In genomic region chr16:88901718-88902337, GRCh38 we compare ENCODE assay signal across 1 cellular context.
A peak's percentile ranks its signal among the peaks of the same experiment; 100 is the strongest.
TF ChIP-seq lines count a peak whose summit lies in the region.

No MANE protein-coding gene starts in this region.

TF ChIP-seq in HepG2, 621 proteins besides CTCF, POLR2A, EP300 and RAD21 (continued from another document and continues in another):
- no peak for TF ChIP-seq ZNF646 (CRISPR knock-in tag; IDR thresholded peaks at IDR 0.05)
- TF ChIP-seq ZBTB39 (CRISPR knock-in tag; IDR thresholded peaks at IDR 0.05): no peak
- TF ChIP-seq GRHL1 (CRISPR knock-in tag; conservative IDR thresholded peaks at IDR 0.05): no peak
- TF ChIP-seq ZNF205 (CRISPR knock-in tag; IDR thresholded peaks at IDR 0.05): no peak
- TF ChIP-seq ZNF292 (CRISPR knock-in tag; IDR thresholded peaks at IDR 0.05; ENCODE audit: borderline replicate concordance, low read depth): no peak
- peak; percentile 29 for TF ChIP-seq HNRNPLL (IDR thresholded peaks at IDR 0.05; ENCODE audit: low read depth, low read length, poor library complexity, severe bottlenecking)
- no peak for TF ChIP-seq ZHX2 (IDR thresholded peaks at IDR 0.05; ENCODE audit: low read depth)
- TF ChIP-seq ZHX2 (CRISPR knock-in tag; IDR thresholded peaks at IDR 0.05; ENCODE audit: borderline replicate concordance): no peak
- no peak for TF ChIP-seq ZNF879 (CRISPR knock-in tag; IDR thresholded peaks at IDR 0.05)
- TF ChIP-seq ZNF558 (CRISPR knock-in tag; IDR thresholded peaks at IDR 0.05; ENCODE audit: borderline replicate concordance): no peak
- peak; percentile 82; the same call in 1 of the 2 replicates for TF ChIP-seq ZSCAN12 (CRISPR knock-in tag; IDR thresholded peaks at IDR 0.05)
- TF ChIP-seq ELF1 (CRISPR knock-in tag; IDR thresholded peaks at IDR 0.05): peak; percentile 68
- TF ChIP-seq WIZ (CRISPR knock-in tag; IDR thresholded peaks at IDR 0.05): no peak
- TF ChIP-seq ZSCAN30 (CRISPR knock-in tag; IDR thresholded peaks at IDR 0.05): no peak
- peak; percentile 34; the same call in 1 of the 2 replicates for TF ChIP-seq ZNF143 (CRISPR knock-in tag; IDR thresholded peaks at IDR 0.05)
- TF ChIP-seq MAFF (IDR thresholded peaks at IDR 0.05; ENCODE audit: low read depth, low read length): peak; percentile 27; the same call in 1 of the 2 replicates
- no peak for TF ChIP-seq BCLAF1 (IDR thresholded peaks at IDR 0.05)
- TF ChIP-seq ZNF256 (CRISPR knock-in tag; conservative IDR thresholded peaks at IDR 0.05): no peak
- no peak for TF ChIP-seq BRF2 (CRISPR knock-in tag; IDR thresholded peaks at IDR 0.05)
- TF ChIP-seq UBTF (CRISPR knock-in tag; IDR thresholded peaks at IDR 0.05): no peak
- TF ChIP-seq ZNF766 (CRISPR knock-in tag; IDR thresholded peaks at IDR 0.05; ENCODE audit: borderline replicate concordance): no peak
- 0 out of 2 replicates have a peak, but pooled peaks have one; percentile 48 for TF ChIP-seq ZFAT (CRISPR knock-in tag; conservative IDR thresholded peaks at IDR 0.05)
- TF ChIP-seq JARID2 (CRISPR knock-in tag; IDR thresholded peaks at IDR 0.05; ENCODE audit: insufficient replicate concordance): no peak
- TF ChIP-seq HMGA1 (CRISPR knock-in tag; conservative IDR thresholded peaks at IDR 0.05): no peak
- TF ChIP-seq MTA3 (CRISPR knock-in tag; IDR thresholded peaks at IDR 0.05): no peak
- TF ChIP-seq SMAD1 (CRISPR knock-in tag; IDR thresholded peaks at IDR 0.05; ENCODE audit: borderline replicate concordance, low read depth): no peak
- TF ChIP-seq ZFX (CRISPR knock-in tag; IDR thresholded peaks at IDR 0.05; ENCODE audit: low read depth): peak; percentile 25; the same call in 1 of the 2 replicates
- TF ChIP-seq ZNF547 (CRISPR knock-in tag; IDR thresholded peaks at IDR 0.05): no peak
- no peak for TF ChIP-seq RNF2 (conservative IDR thresholded peaks at IDR 0.05; ENCODE audit: low read depth)
- no peak for TF ChIP-seq ZNF251 (CRISPR knock-in tag; IDR thresholded peaks at IDR 0.05)
- TF ChIP-seq ZNF776 (CRISPR knock-in tag; IDR thresholded peaks at IDR 0.05): no peak
- TF ChIP-seq NONO (IDR thresholded peaks at IDR 0.05): no peak
- no peak for TF ChIP-seq NONO (CRISPR knock-in tag; conservative IDR thresholded peaks at IDR 0.05)
